21 cellular contexts compared by ENCODE assay signal in genomic region chr11:103596323-103596722, GRCh38.
"Had no signal": no experiment of that assay in that cellular context is flagged by ENCODE, and none has a peak within 500 bp of the region (broad histone marks: within the 10 kb centered on the region; RNA-seq: fewer than 3 reads in every experiment).

No MANE protein-coding gene starts in this region.

- H2AFZ ChIP-seq: hepatocyte, parathyroid adenoma had no signal

- H3K36me3 ChIP-seq: lower lobe of right lung, right lobe of liver, stomach had no signal

- H3K27ac ChIP-seq: epithelial cell of prostate, hepatocyte, lower lobe of right lung, parathyroid adenoma, right lobe of liver, stomach had no signal

- H3K27me3 ChIP-seq: right lobe of liver, stomach had no signal

- H3K4me1 ChIP-seq: lower lobe of right lung, parathyroid adenoma, right lobe of liver, stomach had no signal

- H3K27me3 Mint-ChIP-seq: activated CD4-positive, alpha-beta T cell treated with anti-CD3 and anti-CD28 coated beads, Interleukin-2, amount 10 ng/mL, durations not matched to agents 24 days and 14 days; brain had no signal

- H3K9me3 Mint-ChIP-seq: activated B cell treated with CpG ODN at 0.5 μM for 24 hours; activated CD4-positive, alpha-beta T cell treated with anti-CD3 and anti-CD28 coated beads, Interleukin-2, amount 10 ng/mL, durations not matched to agents 24 days and 14 days; activated CD8-positive, alpha-beta T cell treated with anti-CD3 and anti-CD28 coated beads for 36 hours; activated naive CD8-positive, alpha-beta T cell treated with anti-CD3 and anti-CD28 coated beads, Interleukin-2, amount 10 ng/mL, durations not matched to agents 7 days and 5 days; activated T-helper 2 cell treated with anti-CD3 and anti-CD28 coated beads, Interferon-gamma antibody, Interleukin-2, Interleukin-4, amounts not matched to agents 10 μg/mL and 5 μg/mL and 100 μg/mL, durations not matched to agents 14 hours and 24 hours and 36 hours; natural killer cell had no signal

- DNase-seq: activated B cell treated with CpG ODN at 0.5 μM for 24 hours; activated CD4-positive, alpha-beta T cell treated with anti-CD3 and anti-CD28 coated beads, Interleukin-2, amount 10 ng/mL, durations not matched to agents 24 days and 14 days; activated CD8-positive, alpha-beta T cell treated with anti-CD3 and anti-CD28 coated beads for 36 hours; activated naive CD4-positive, alpha-beta T cell treated with Interleukin-2 at 50 U/mL for 16 hours; activated naive CD8-positive, alpha-beta T cell treated with anti-CD3 and anti-CD28 coated beads, Interleukin-2, amount 10 ng/mL, durations not matched to agents 7 days and 5 days; activated T-cell treated with anti-CD3 and anti-CD28 coated beads, Interleukin-2, amount 50 U/mL, for 1 hour; amygdala; caudate nucleus; foreskin fibroblast; lower lobe of right lung; natural killer cell; right lobe of liver; small intestine; stimulated activated CD4-positive, alpha-beta T cell treated with anti-CD3 and anti-CD28 coated beads, Interleukin-4, amount 100 ng/mL, for 1 hour; stomach had no signal

- H3K36me3 Mint-ChIP-seq: activated naive CD8-positive, alpha-beta T cell treated with anti-CD3 and anti-CD28 coated beads, Interleukin-2, amount 10 ng/mL, durations not matched to agents 7 days and 5 days; brain; natural killer cell; type B pancreatic cell had no signal

- H3K9ac ChIP-seq: parathyroid adenoma had no signal

- H3K79me2 ChIP-seq: hepatocyte, parathyroid adenoma had no signal

- H3K4me1 Mint-ChIP-seq: activated B cell treated with CpG ODN at 0.5 μM for 24 hours; activated CD4-positive, alpha-beta T cell treated with anti-CD3 and anti-CD28 coated beads, Interleukin-2, amount 10 ng/mL, durations not matched to agents 24 days and 14 days; activated naive CD8-positive, alpha-beta T cell treated with anti-CD3 and anti-CD28 coated beads, Interleukin-2, amount 10 ng/mL, durations not matched to agents 7 days and 5 days; natural killer cell had no signal

- H3K4me2 ChIP-seq: hepatocyte had no signal

- ATAC-seq: activated CD8-positive, alpha-beta T cell treated with anti-CD3 and anti-CD28 coated beads for 36 hours; lower lobe of right lung; natural killer cell; right lobe of liver had no signal

- H3K9me3 ChIP-seq: lower lobe of right lung, right lobe of liver had no signal

- H3K27ac Mint-ChIP-seq: activated B cell treated with CpG ODN at 0.5 μM for 24 hours; activated CD4-positive, alpha-beta T cell treated with anti-CD3 and anti-CD28 coated beads, Interleukin-2, amount 10 ng/mL, durations not matched to agents 24 days and 14 days; activated CD8-positive, alpha-beta T cell treated with anti-CD3 and anti-CD28 coated beads for 36 hours; activated naive CD8-positive, alpha-beta T cell treated with anti-CD3 and anti-CD28 coated beads, Interleukin-2, amount 10 ng/mL, durations not matched to agents 7 days and 5 days; activated T-helper 2 cell treated with anti-CD3 and anti-CD28 coated beads, Interferon-gamma antibody, Interleukin-2, Interleukin-4, amounts not matched to agents 10 μg/mL and 5 μg/mL and 100 μg/mL, durations not matched to agents 14 hours and 24 hours and 36 hours; brain; natural killer cell; type B pancreatic cell had no signal

- H3K4me3 ChIP-seq: hepatocyte, lower lobe of right lung, right lobe of liver, stomach had no signal

- H3K4me3 Mint-ChIP-seq: activated B cell treated with CpG ODN at 0.5 μM for 24 hours; activated CD4-positive, alpha-beta T cell treated with anti-CD3 and anti-CD28 coated beads, Interleukin-2, amount 10 ng/mL, durations not matched to agents 24 days and 14 days; activated CD8-positive, alpha-beta T cell treated with anti-CD3 and anti-CD28 coated beads for 36 hours; activated naive CD8-positive, alpha-beta T cell treated with anti-CD3 and anti-CD28 coated beads, Interleukin-2, amount 10 ng/mL, durations not matched to agents 7 days and 5 days; brain; natural killer cell; type B pancreatic cell had no signal
